ENCODE assay signal across 17 cellular contexts in the genomic region with DNA sequence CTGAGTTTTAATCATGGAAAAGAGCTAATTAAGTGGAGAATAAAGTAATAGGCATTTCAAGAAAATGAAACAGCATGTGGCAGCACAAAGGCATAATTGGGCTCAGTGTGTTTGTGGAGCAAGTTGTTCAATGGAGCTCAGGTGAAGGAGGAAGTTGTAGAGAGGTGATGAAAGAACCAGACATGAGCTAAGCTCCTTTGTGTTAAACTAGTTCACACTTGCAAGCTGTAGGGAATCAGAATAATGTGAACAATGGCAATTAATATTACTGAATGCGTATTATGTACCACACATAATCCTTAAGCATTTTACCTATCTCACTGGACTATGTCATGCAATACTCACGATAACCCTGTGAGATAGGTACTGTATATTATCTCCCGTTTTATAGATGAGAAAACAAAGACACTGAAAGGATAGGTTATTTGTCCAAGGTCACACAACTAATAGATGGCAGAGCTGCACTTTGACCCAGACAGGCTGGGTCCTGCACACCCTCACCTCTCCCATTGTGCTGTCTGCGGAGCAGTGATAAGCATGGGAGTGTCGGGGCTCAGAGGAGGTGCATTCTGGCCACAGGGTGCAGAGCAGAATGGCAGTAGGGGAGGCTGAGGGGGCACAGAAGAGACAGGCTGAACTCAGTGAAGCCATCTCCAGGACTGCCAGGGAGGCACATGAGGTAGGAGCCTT. TPM values are rescaled to one million over a fixed set of nuclear protein-coding genes. Genes with fewer than 3 reads are reported as not detected.
DNase-seq lines count a peak whose midpoint lies in the region; ATAC-seq, FAIRE-seq and TF ChIP-seq lines count a peak whose summit lies in the region.
"Had no signal": no experiment of that assay in that cellular context is flagged by ENCODE, and none has a peak within 500 bp of the region (broad histone marks: within the 10 kb centered on the region; RNA-seq: fewer than 3 reads in every experiment).

No MANE protein-coding gene starts in this region.

- H3K27ac ChIP-seq in K562 (ENCODE audit: extremely low read depth, low read depth, low read length), result no peak overlapping the region
- no peak overlapping the region for H3K27ac ChIP-seq in keratinocyte (ENCODE audit: control insufficient read depth, insufficient read depth, low read length)

- TF ChIP-seq RAD21 in K562 (CRISPR knock-in tag; conservative IDR thresholded peaks at IDR 0.05 in 1 of 2, IDR thresholded peaks at IDR 0.05 in 1 of 2), result no peak

- no peaks in the 10 kb centered on the region for H3K36me3 ChIP-seq in K562 (ENCODE audit: control insufficient read depth, insufficient read depth, low read length)
- no peaks in the 10 kb centered on the region for H3K36me3 ChIP-seq in keratinocyte (ENCODE audit: control insufficient read depth in 2 of 2, extremely low read depth in 1 of 2, insufficient read depth in 2 of 2, low read length in 2 of 2)

- H3K79me2 ChIP-seq in K562 (ENCODE audit: control insufficient read depth, insufficient read depth, low read length) (no peaks in the 10 kb centered on the region), keratinocyte (ENCODE audit: control insufficient read depth, insufficient read depth, low read length) (no peaks in the 10 kb centered on the region)

- H3K9me3 ChIP-seq in K562 (replicated peaks; ENCODE audit: control insufficient read depth, insufficient read depth, low read depth, low read length) (no peaks in the 10 kb centered on the region), keratinocyte (ENCODE audit: control insufficient read depth, low read depth, low read length) (no peaks in the 10 kb centered on the region)

- no peak overlapping the region for H3K4me3 ChIP-seq in K562
- no peak overlapping the region for H3K4me3 ChIP-seq in keratinocyte (ENCODE audit: control insufficient read depth in 2 of 3, extremely low read depth in 1 of 3, insufficient read depth in 2 of 3, low read depth in 1 of 3, low read length in 3 of 3)

- CTCF ChIA-PET in K562 (lab: Yijun Ruan, JAX; ENCODE audit: low intra/inter-chr PET ratio), result no interaction called here

- POLR2A ChIA-PET in K562 (lab: Yijun Ruan, JAX), result no interaction called here

- FAIRE-seq in K562 (lab: Jason Lieb, UNC) (no peak), keratinocyte (lab: Jason Lieb, UNC) (peak; percentile 41)

- H3K9me3 Mint-ChIP-seq in neural crest cell, result no peaks in the 10 kb centered on the region
- H3K9me3 Mint-ChIP-seq: HFFc6 had no signal

- no peaks in the 10 kb centered on the region; the same call in 1 of the 2 replicates for H4K20me1 ChIP-seq in K562 (replicated peaks; ENCODE audit: control insufficient read depth, insufficient read depth, low read length)
- no peaks in the 10 kb centered on the region for H4K20me1 ChIP-seq in keratinocyte (ENCODE audit: control insufficient read depth, extremely low read depth, insufficient read depth, low read length)

- no peak overlapping the region for H2AFZ ChIP-seq in K562 (ENCODE audit: low read depth, low read length)
- H2AFZ ChIP-seq in keratinocyte (ENCODE audit: control insufficient read depth, low read length), result no peak overlapping the region

- H3K4me1 Mint-ChIP-seq in neural crest cell, result no peaks in the 10 kb centered on the region

- H3K4me2 ChIP-seq in K562 (ENCODE audit: insufficient read depth, low read length) (no peak overlapping the region), keratinocyte (ENCODE audit: control insufficient read depth, extremely low read depth, insufficient read depth, low read depth, low read length) (no peak overlapping the region)

- no peak overlapping the region for H3K4me3 Mint-ChIP-seq in neural crest cell
- H3K4me3 Mint-ChIP-seq: HFFc6 had no signal

- H3K9me1 ChIP-seq in K562 (ENCODE audit: control insufficient read depth, insufficient read depth, low read length) (no peaks in the 10 kb centered on the region), keratinocyte (ENCODE audit: control insufficient read depth, extremely low read depth, insufficient read depth, low read length) (no peaks in the 10 kb centered on the region)

- H3K27me3 Mint-ChIP-seq in neural crest cell (ENCODE audit: low read depth), result no peaks in the 10 kb centered on the region

- no TSS peak for BruUV-seq in K562 (replicated peaks; lab: Mats Ljungman, UMichigan)

- H3K27me3 ChIP-seq in K562 (ENCODE audit: control insufficient read depth in 2 of 2, insufficient read depth in 2 of 2, low read length in 2 of 2) (peaks cover 0 to 6% of the 10 kb centered on the region in 2 experiments; a peak in 3 of 5 replicates), keratinocyte (ENCODE audit: control insufficient read depth, extremely low read depth, insufficient read depth, low read length) (no peaks in the 10 kb centered on the region)

- in situ Hi-C loops in K562 (cut with MboI), result no loop called here

- H3K36me3 Mint-ChIP-seq in neural crest cell (ENCODE audit: low read depth), result no peaks in the 10 kb centered on the region

- TF ChIP-seq EP300 in K562 (IDR thresholded peaks at IDR 0.05; ENCODE audit: low read length), result no peak

- 4% methylated on average over 5 of the region's 5 CpGs for WGBS in K562 (ENCODE audit: insufficient coverage, low coverage, missing lambda C conversion rate)

- TF ChIP-seq POLR2A in K562 (conservative IDR thresholded peaks at IDR 0.05), result no peak

- H3K27ac Mint-ChIP-seq in neural crest cell (ENCODE audit: unreplicated experiment), result peak overlapping the region; percentile 16
- H3K27ac Mint-ChIP-seq: HFFc6 had no signal

- peak; percentile 63 for ATAC-seq in K562

- peaks cover 0 to 3% of the 10 kb centered on the region in 2 experiments; a peak in 2 of 5 replicates for H3K4me1 ChIP-seq in K562 (replicated peaks in 1 of 2; ENCODE audit: control insufficient read depth in 2 of 2, insufficient read depth in 2 of 2, low read length in 2 of 2)
- H3K4me1 ChIP-seq in keratinocyte (ENCODE audit: control insufficient read depth, extremely low read depth, insufficient read depth, low read length), result no peaks in the 10 kb centered on the region

- DNase-seq in NCI-H69 (lab: John Stamatoyannopoulos, UW), result peak; percentile 11
- peak in 2 of 4 experiments; percentile 16 for DNase-seq in K562 (ENCODE audit: extremely low read depth in 1 of 4, low spot score in 3 of 4)
- DNase-seq in keratinocyte (ENCODE audit: low read depth, low spot score), result no peak
- DNase-seq in neural crest cell (ENCODE audit: low read depth, low spot score), result no peak
- DNase-seq in SHP77 (lab: John Stamatoyannopoulos, UW), result no peak
- DNase-seq in NCI-H1092 (lab: John Stamatoyannopoulos, UW), result no peak
- no peak for DNase-seq in germinal center (ENCODE audit: low spot score)
- DNase-seq in DMS153 treated with DMSO at 0.1 percent for 48 hours (lab: John Stamatoyannopoulos, UW; ENCODE audit: unreplicated experiment), result no peak
- DNase-seq: ACHN, AML-193, COR-L47, HFFc6, IMR-90, NCI-H1930, NCI-H510A, NCI-H82 had no signal

- TF ChIP-seq CTCF in K562 (IDR thresholded peaks at IDR 0.05 in 2 of 3, conservative IDR thresholded peaks at IDR 0.05 in 1 of 3; ENCODE audit: insufficient read depth in 2 of 3, low read depth in 1 of 3, low read length in 3 of 3) (no peak), keratinocyte (optimal IDR thresholded peaks at IDR 0.05 in 1 of 3, IDR thresholded peaks at IDR 0.05 in 1 of 3, conservative IDR thresholded peaks at IDR 0.05 in 1 of 3; ENCODE audit: extremely low read depth in 1 of 3, insufficient read depth in 2 of 3, low read length in 3 of 3) (no peak), neural crest cell (conservative IDR thresholded peaks at IDR 0.05) (no peak)

- no peak overlapping the region for H3K9ac ChIP-seq in K562 (ENCODE audit: insufficient read depth in 1 of 2, low read depth in 2 of 2, low read length in 2 of 2)
- no peak overlapping the region for H3K9ac ChIP-seq in keratinocyte (ENCODE audit: control insufficient read depth, extremely low read depth, insufficient read depth, low read length)

- dilution Hi-C loops in keratinocyte (cut with MboI; ENCODE audit: extremely low pct_ligation_motif_present, low sequenced_read_pairs), result no loop called here

- intact Hi-C loops in K562 (cut with micrococcal nuclease), result no loop called here

RNA-seq across cellular contexts. Expression of gene OLFML1, which starts 8.9 kb away (rescaled TPM):
- total RNA-seq in K562 (2011; cell fraction: chromatin; rRNA removed; ENCODE audit: low replicate concordance), result not detected in 2 replicates
- total RNA-seq in K562 (2011; cell fraction: nucleolus; rRNA removed), result not detected in 2 replicates
- not detected in 2 replicates for total RNA-seq in K562 (2011; cell fraction: nucleoplasm; rRNA removed)
- not detected in 2 replicates for total RNA-seq in K562 (2014; rRNA removed)
- total RNA-seq in K562 (2014; rRNA removed; fragmentation: Illumina TruSeq; extraction: Trizol), result not detected in 2 replicates
- total RNA-seq in K562 (2015; rRNA removed; fragmentation: Illumina TruSeq; extraction: Trizol), result not detected in 2 replicates
- total RNA-seq in K562 (2021), result not detected in 2 replicates
- not detected in 2 replicates for polyA plus RNA-seq in K562 (2011; rRNA removed)
- not detected in 2 replicates for polyA plus RNA-seq in K562 (2011; cell fraction: cytosol; rRNA removed)
- polyA plus RNA-seq in K562 (2011; cell fraction: nucleus; rRNA removed), result not detected in 2 replicates
- polyA plus RNA-seq in K562 (2012), result 0.03 TPM in 1 of 2 replicates, not detected in the other
- not detected in 2 replicates for polyA plus RNA-seq in K562 (2014; fragmentation: Illumina TruSeq; extraction: Trizol)
- not detected for polyA plus RNA-seq in K562 (2014; fragmentation: Nextera tagmentation; extraction: Ambion mirVana)
- polyA plus RNA-seq in K562 (2014; rRNA removed), result not detected in 2 replicates
- not detected in 2 replicates for polyA minus RNA-seq in K562 (2011; rRNA and poly(A)+ RNA removed)
- not detected in 2 replicates for polyA minus RNA-seq in K562 (2011; cell fraction: cytosol; rRNA and poly(A)+ RNA removed)
- polyA minus RNA-seq in K562 (2011; cell fraction: nucleus; rRNA and poly(A)+ RNA removed), result not detected in 2 replicates
- polyA plus RNA-seq in keratinocyte, result not detected in 3 replicates
- not detected for polyA plus RNA-seq in keratinocyte (2011; ENCODE audit: low read depth)
- polyA plus RNA-seq in keratinocyte (2011; cell fraction: cytosol; rRNA removed), result not detected in 2 replicates
- not detected in 2 replicates for polyA plus RNA-seq in keratinocyte (2011; cell fraction: nucleus; rRNA removed)
- not detected in 2 replicates for polyA plus RNA-seq in keratinocyte (2012; ENCODE audit: low replicate concordance)
- polyA minus RNA-seq in keratinocyte, result not detected in 3 replicates
- not detected for polyA minus RNA-seq in keratinocyte (2011; cell fraction: cytosol; rRNA and poly(A)+ RNA removed)
- not detected in 2 replicates for polyA minus RNA-seq in keratinocyte (2011; cell fraction: nucleus; rRNA and poly(A)+ RNA removed)
- 0.84 and 1.1 TPM in 2 replicates for total RNA-seq in neural crest cell
- total RNA-seq: LHCN-M2 had no signal

RNA-seq across cellular contexts. Expression of gene PPFIBP2, which starts 19.6 kb away (rescaled TPM):
- 4.6 and 6.7 TPM in 2 replicates for total RNA-seq in K562 (2011; cell fraction: chromatin; rRNA removed; ENCODE audit: low replicate concordance)
- 3.5 and 4.5 TPM in 2 replicates for total RNA-seq in K562 (2011; cell fraction: nucleolus; rRNA removed)
- 2.8 and 2.9 TPM in 2 replicates for total RNA-seq in K562 (2011; cell fraction: nucleoplasm; rRNA removed)
- total RNA-seq in K562 (2014; rRNA removed), result 0.68 and 2.1 TPM in 2 replicates
- 1.3 and 1.9 TPM in 2 replicates for total RNA-seq in K562 (2014; rRNA removed; fragmentation: Illumina TruSeq; extraction: Trizol)
- total RNA-seq in K562 (2015; rRNA removed; fragmentation: Illumina TruSeq; extraction: Trizol), result 2.7 TPM in 2 replicates
- total RNA-seq in K562 (2021), result 1.2 and 2.4 TPM in 2 replicates
- 0.79 and 2.4 TPM in 2 replicates for polyA plus RNA-seq in K562 (2011; rRNA removed)
- polyA plus RNA-seq in K562 (2011; cell fraction: cytosol; rRNA removed), result 1.1 and 2.1 TPM in 2 replicates
- 3.7 and 9.6 TPM in 2 replicates for polyA plus RNA-seq in K562 (2011; cell fraction: nucleus; rRNA removed)
- 2.4 and 4.9 TPM in 2 replicates for polyA plus RNA-seq in K562 (2012)
- 1.5 and 3.4 TPM in 2 replicates for polyA plus RNA-seq in K562 (2014; fragmentation: Illumina TruSeq; extraction: Trizol)
- 1 to 10 TPM in 1 of 2 experiments, under 1 TPM in 1; 0.18 to 1.1 TPM for polyA plus RNA-seq in K562 (2014; fragmentation: Nextera tagmentation; extraction: Ambion mirVana)
- polyA plus RNA-seq in K562 (2014; rRNA removed), result 1.1 and 2.6 TPM in 2 replicates
- 2.0 and 4.4 TPM in 2 replicates for polyA minus RNA-seq in K562 (2011; rRNA and poly(A)+ RNA removed)
- polyA minus RNA-seq in K562 (2011; cell fraction: cytosol; rRNA and poly(A)+ RNA removed), result 1.7 TPM in 1 of 2 replicates, not detected in the other
- 3.0 and 5.3 TPM in 2 replicates for polyA minus RNA-seq in K562 (2011; cell fraction: nucleus; rRNA and poly(A)+ RNA removed)
- polyA plus RNA-seq in keratinocyte, result 6.8 to 11.0 TPM (median 11.0 TPM) in 3 replicates
- polyA plus RNA-seq in keratinocyte (2011; ENCODE audit: low read depth), result 40.5 TPM
- polyA plus RNA-seq in keratinocyte (2011; cell fraction: cytosol; rRNA removed), result 6.4 and 13.4 TPM in 2 replicates
- polyA plus RNA-seq in keratinocyte (2011; cell fraction: nucleus; rRNA removed), result 22.2 and 30.8 TPM in 2 replicates
- 5.7 and 31.4 TPM in 2 replicates for polyA plus RNA-seq in keratinocyte (2012; ENCODE audit: low replicate concordance)
- polyA minus RNA-seq in keratinocyte, result 16.8 to 42.4 TPM (median 18.8 TPM) in 3 replicates
- 10.7 TPM for polyA minus RNA-seq in keratinocyte (2011; cell fraction: cytosol; rRNA and poly(A)+ RNA removed)
- 18.6 and 20.6 TPM in 2 replicates for polyA minus RNA-seq in keratinocyte (2011; cell fraction: nucleus; rRNA and poly(A)+ RNA removed)
- 10.1 and 11.6 TPM in 2 replicates for total RNA-seq in neural crest cell
